Comparison of ENCODE assay signal across 8 cellular contexts in genomic region chr3:119891944-119892721, GRCh38.
A peak's percentile ranks its signal among the peaks of the same experiment; 100 is the strongest.
DNase-seq lines count a peak whose midpoint lies in the region; ATAC-seq and TF ChIP-seq lines count a peak whose summit lies in the region.

No MANE protein-coding gene starts in this region.

- H3F3A ChIP-seq in OCI-LY1 (ENCODE audit: insufficient read depth, low read length) = 0 out of 2 replicates have a peak, but pooled peaks cover 5% of the 10 kb centered on the region

- WGBS in right cardiac atrium = 33% methylated on average over 10 of the region's 10 CpGs
- 39 to 44% methylated on average over 10 of the region's 10 CpGs for WGBS in sigmoid colon, 2 donors

- ATAC-seq in right cardiac atrium (peak; percentile 74 to 79), GM21367 (IDR thresholded peaks at IDR 0.05; ENCODE audit: unreplicated experiment) (no peak)

- H2AFZ ChIP-seq in OCI-LY1 (ENCODE audit: low read length) = no peak overlapping the region

- TF ChIP-seq CTCF in OCI-LY1 (IDR thresholded peaks at IDR 0.05; ENCODE audit: low read length) = peak; percentile 87
- peak; percentile 58 to 69 (median 58) for TF ChIP-seq CTCF in sigmoid colon (IDR thresholded peaks at IDR 0.05)

- intact Hi-C loops in right cardiac atrium (cut with DNase I) = loop anchor here in 3 of 4 donors (10.0 kb wide), 3 partner anchors 203 to 303 kb away; partner anchors contain the start of gene GSK3B (in 2 of the 3)
- intact Hi-C loops in sigmoid colon (cut with DNase I) = loop anchor here (2.0 to 10.0 kb wide), 5 partner anchors 203 to 665 kb away; partner anchors contain the start of genes GSK3B and LRRC58

- no peaks in the 10 kb centered on the region for H3K4me1 ChIP-seq in OCI-LY1 (ENCODE audit: insufficient read depth, low read length, severe bottlenecking)
- H3K4me1 ChIP-seq in right cardiac atrium (ENCODE audit: control insufficient read depth, insufficient read depth, low read length) = no peaks in the 10 kb centered on the region
- peaks cover 0 to 11% (median 0%) of the 10 kb centered on the region in 4 donors for H3K4me1 ChIP-seq in sigmoid colon

- H3K27ac ChIP-seq in OCI-LY1 (ENCODE audit: low read depth, low read length, poor library complexity, severe bottlenecking) (no peak overlapping the region), right cardiac atrium (ENCODE audit: low read length) (no peak overlapping the region), sigmoid colon (peak overlapping the region in 3 of 4 donors; percentile 34 to 55 (median 36))

- no peaks in the 10 kb centered on the region for H4K20me1 ChIP-seq in OCI-LY1 (ENCODE audit: insufficient read depth, low read length)

- H3K4me3 ChIP-seq in OCI-LY1 (ENCODE audit: low read depth, low read length, poor library complexity, severe bottlenecking) (no peak overlapping the region), right cardiac atrium (ENCODE audit: low read length) (no peak overlapping the region), sigmoid colon (peak overlapping the region in 2 of 4 donors; percentile 10 to 18)

- H3K9ac ChIP-seq in OCI-LY1 (ENCODE audit: low read length) = no peak overlapping the region

- no peaks in the 10 kb centered on the region for H3K79me2 ChIP-seq in OCI-LY1 (ENCODE audit: insufficient read depth, low read length)

- H3K27me3 ChIP-seq in OCI-LY1 (ENCODE audit: insufficient read depth, low read length) = no peaks in the 10 kb centered on the region
- H3K27me3 ChIP-seq in right cardiac atrium (ENCODE audit: control insufficient read depth, insufficient read depth) = no peaks in the 10 kb centered on the region
- no peaks in the 10 kb centered on the region for H3K27me3 ChIP-seq in sigmoid colon

- 0 out of 2 replicates have a peak, but pooled peaks cover 6% of the 10 kb centered on the region for H3K9me3 ChIP-seq in OCI-LY1 (ENCODE audit: low read length)
- peaks cover 3% of the 10 kb centered on the region for H3K9me3 ChIP-seq in right cardiac atrium (ENCODE audit: control insufficient read depth, low read length)
- peaks cover 0 to 5% (median 0%) of the 10 kb centered on the region in 4 donors for H3K9me3 ChIP-seq in sigmoid colon

- H3K9me2 ChIP-seq in OCI-LY1 (ENCODE audit: low read depth, low read length) = no peaks in the 10 kb centered on the region

- no peak overlapping the region for H3K4me2 ChIP-seq in OCI-LY1 (ENCODE audit: low read length)

- peak in 2 of 3 donors; percentile 6 to 62 for DNase-seq in stimulated activated CD4-positive, alpha-beta T cell treated with anti-CD3 and anti-CD28 coated beads, Interleukin-12 subunit alpha, Interleukin-12 subunit beta, amount 100 ng/mL, for 48 hours (ENCODE audit: low read depth in 2 of 3, low spot score in 1 of 3)
- DNase-seq in stimulated activated CD4-positive, alpha-beta T cell treated with anti-CD3 and anti-CD28 coated beads, Interleukin-12 subunit alpha, Interleukin-12 subunit beta, amount 100 ng/mL, for 4 hours = no peak
- DNase-seq in HT-29 (ENCODE audit: low spot score) = peak; percentile 81
- DNase-seq in amniotic epithelial cell (ENCODE audit: low read depth) = peak; percentile 75
- DNase-seq in right cardiac atrium = peak in 1 of 3 donors; percentile 18
- no peak for DNase-seq in sigmoid colon

- H3K36me3 ChIP-seq in OCI-LY1 (ENCODE audit: insufficient read depth, low read length) (peaks cover 9% of the 10 kb centered on the region; the same call in 1 of the 2 replicates), sigmoid colon (no peaks in the 10 kb centered on the region)

- TF ChIP-seq EP300 in sigmoid colon (IDR thresholded peaks at IDR 0.05) = no peak

- TF ChIP-seq POLR2A in sigmoid colon (IDR thresholded peaks at IDR 0.05) = no peak

Comparison
In these comparisons a context has a peak if more than half of its experiments do, and no peak if none do; other contexts are left out.
1. DNase-seq: peak in stimulated activated CD4-positive, alpha-beta T cell treated with anti-CD3 and anti-CD28 coated beads, Interleukin-12 subunit alpha, Interleukin-12 subunit beta, amount 100 ng/mL, for 48 hours (2 of 3), HT-29 (single experiment) and amniotic epithelial cell (single experiment); none in stimulated activated CD4-positive, alpha-beta T cell treated with anti-CD3 and anti-CD28 coated beads, Interleukin-12 subunit alpha, Interleukin-12 subunit beta, amount 100 ng/mL, for 4 hours (single experiment) and sigmoid colon (single experiment).
2. H3K27ac ChIP-seq: peak in sigmoid colon (3 of 4); none in OCI-LY1 (single experiment) and right cardiac atrium (single experiment).